ENCODE assay signal across 11 cellular contexts in the genomic region with DNA sequence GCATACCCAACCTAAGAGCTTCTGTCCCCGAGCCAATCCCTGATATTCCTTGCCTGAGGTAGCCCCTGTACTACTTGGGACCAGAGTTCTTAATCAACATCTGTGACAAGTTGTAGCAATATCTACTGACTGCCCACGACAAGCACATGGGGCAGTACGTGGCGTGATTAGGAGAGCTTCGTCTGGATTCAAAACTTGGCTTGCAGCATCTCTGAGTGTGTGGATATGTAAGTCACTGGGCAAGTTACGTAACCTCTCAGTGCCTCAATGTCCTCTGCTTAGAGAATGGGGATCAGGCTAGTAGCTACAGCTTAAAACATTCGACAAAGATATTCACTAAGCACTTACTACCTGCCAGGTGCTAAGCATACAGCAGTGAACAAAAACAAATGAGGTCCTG. TPM values are rescaled to one million over a fixed set of nuclear protein-coding genes. Genes with fewer than 3 reads are reported as not detected.
A peak's percentile ranks its signal among the peaks of the same experiment; 100 is the strongest.
DNase-seq lines count a peak whose midpoint lies in the region; ATAC-seq and TF ChIP-seq lines count a peak whose summit lies in the region.
"Had no signal": no experiment of that assay in that cellular context is flagged by ENCODE, and none has a peak within 500 bp of the region (broad histone marks: within the 10 kb centered on the region; RNA-seq: fewer than 3 reads in every experiment).

No MANE protein-coding gene starts in this region.

- no peak overlapping the region for H3K4me3 ChIP-seq in Caco-2 (ENCODE audit: low read depth, low read length)
- no peak overlapping the region for H3K4me3 ChIP-seq in cardiac muscle cell
- peak overlapping the region in 2 of 4 donors; percentile 8 to 95 for H3K4me3 ChIP-seq in sigmoid colon

- no peak for TF ChIP-seq POLR2A in sigmoid colon (IDR thresholded peaks at IDR 0.05)

- DNase-seq in Caco-2: no peak
- DNase-seq in cardiac muscle cell (ENCODE audit: low read depth in 1 of 2, low spot score in 1 of 2): peak in 1 of 2 donors; percentile 87
- peak; percentile 91 for DNase-seq in sigmoid colon
- no peak for DNase-seq in NCI-H128 (lab: John Stamatoyannopoulos, UW; ENCODE audit: unreplicated experiment)
- no peak for DNase-seq in germinal center (ENCODE audit: low spot score)
- DNase-seq in DMS79 (lab: John Stamatoyannopoulos, UW): no peak
- DNase-seq: activated T-cell treated with anti-CD3 and anti-CD28 coated beads, Interleukin-2, amount 50 U/mL, for 48 hours; stimulated activated naive CD8-positive, alpha-beta T cell treated with anti-CD3 and anti-CD28 coated beads, Interleukin-15, Interleukin-2, amounts not matched to agents 100 U/mL and 50 U/mL, for 24 hours had no signal

- intact Hi-C loops in Caco-2 (cut with micrococcal nuclease; ENCODE audit: unreplicated experiment) (no loop called here), sigmoid colon (cut with DNase I) (loop anchor here (2.0 to 10.0 kb wide), 2 partner anchors 23 to 597 kb away; no protein-coding TSS in a partner anchor)

- H3K4me1 ChIP-seq in Caco-2 (peaks cover 79% of the 10 kb centered on the region), cardiac muscle cell (ENCODE audit: low read depth) (peaks cover 56% of the 10 kb centered on the region), sigmoid colon (peaks cover 0 to 89% (median 84%) of the 10 kb centered on the region in 4 donors)

- H3K27me3 Mint-ChIP-seq in Caco-2 (ENCODE audit: insufficient read depth, unreplicated experiment): no peaks in the 10 kb centered on the region

- POLR2A ChIA-PET in Caco-2 (lab: Charles Lee): interaction anchor here (1.8 to 2.4 kb wide), 2 partner anchors 10 to 30 kb away, joined by 4 to 17 read pairs; no protein-coding TSS in a partner anchor

- no peaks in the 10 kb centered on the region for H3K9me3 Mint-ChIP-seq in Caco-2 (ENCODE audit: unreplicated experiment)

- H3K36me3 ChIP-seq in Caco-2 (ENCODE audit: control insufficient read depth, insufficient read depth, low read length): peaks cover 4% of the 10 kb centered on the region; the same call in 1 of the 2 replicates
- H3K36me3 ChIP-seq in cardiac muscle cell: no peaks in the 10 kb centered on the region
- H3K36me3 ChIP-seq in sigmoid colon: no peaks in the 10 kb centered on the region

- H3K27me3 ChIP-seq in Caco-2 (replicated peaks; ENCODE audit: control insufficient read depth, insufficient read depth, low read length) (no peaks in the 10 kb centered on the region), cardiac muscle cell (no peaks in the 10 kb centered on the region), sigmoid colon (no peaks in the 10 kb centered on the region)

- 75 to 80% methylated on average over 7 of the region's 7 CpGs for WGBS in sigmoid colon, 2 donors

- peaks cover 76% of the 10 kb centered on the region for H3K36me3 Mint-ChIP-seq in Caco-2 (ENCODE audit: insufficient read depth, unreplicated experiment)

- CTCF ChIA-PET in Caco-2 (lab: Charles Lee): no interaction called here

- peak overlapping the region; percentile 42 for H3K4me3 Mint-ChIP-seq in Caco-2 (ENCODE audit: unreplicated experiment)

- H3K27ac Mint-ChIP-seq in Caco-2 (ENCODE audit: unreplicated experiment): peak overlapping the region; percentile 63

- H3K27ac ChIP-seq in VCaP (peak overlapping the region; percentile 85; the same call in 1 of the 2 replicates), cardiac muscle cell (peak overlapping the region; percentile 93), sigmoid colon (peak overlapping the region; percentile 90 to 99 (median 98))

- H3K4me1 Mint-ChIP-seq in Caco-2 (ENCODE audit: low read depth, unreplicated experiment): peaks cover 45% of the 10 kb centered on the region

- TF ChIP-seq EP300 in sigmoid colon (IDR thresholded peaks at IDR 0.05): peak in 1 of 4 donors; percentile 69

- H3K9me3 ChIP-seq in Caco-2 (no peaks in the 10 kb centered on the region), cardiac muscle cell (ENCODE audit: low read depth) (no peaks in the 10 kb centered on the region), sigmoid colon (no peaks in the 10 kb centered on the region)

- no peak for ATAC-seq in HG02840 (IDR thresholded peaks at IDR 0.05; ENCODE audit: low FRiP score, unreplicated experiment)
- ATAC-seq: stimulated activated naive CD8-positive, alpha-beta T cell treated with anti-CD3 and anti-CD28 coated beads, Interleukin-15, Interleukin-2, amounts not matched to agents 100 U/mL and 50 U/mL, for 24 hours had no signal

- no TSS peak for BruUV-seq in Caco-2 (replicated peaks; lab: Mats Ljungman, UMichigan)

- no peak for TF ChIP-seq CTCF in Caco-2 (IDR thresholded peaks at IDR 0.05; ENCODE audit: insufficient read depth in 1 of 2, low read depth in 1 of 2, low read length in 1 of 2, severe bottlenecking in 1 of 2, unreplicated experiment in 1 of 2)
- no peak for TF ChIP-seq CTCF in VCaP (conservative IDR thresholded peaks at IDR 0.05)
- no peak for TF ChIP-seq CTCF in cardiac muscle cell (IDR thresholded peaks at IDR 0.05; ENCODE audit: low read depth, low read length)
- no peak for TF ChIP-seq CTCF in sigmoid colon (IDR thresholded peaks at IDR 0.05)

RNA-seq across cellular contexts. Expression of a gene that starts 5.0 kb away (rescaled TPM):
- total RNA-seq in Caco-2 (2022): 234 and 237 TPM in 2 replicates
- 112 and 193 TPM in 2 replicates for total RNA-seq in cardiac muscle cell
- 62.3 and 96.2 TPM in 2 replicates for polyA plus RNA-seq in cardiac muscle cell
- total RNA-seq in sigmoid colon: 100 to 1,000 TPM in 3 of 4 donors, 10 to 100 TPM in 1; 66.3 to 761 (median 213) TPM
- 100 to 1,000 TPM in 1 of 3 donors, 10 to 100 TPM in 1, 1 to 10 TPM in 1; 6.0 to 104 (median 10.4) TPM for polyA plus RNA-seq in sigmoid colon

RNA-seq across cellular contexts. Expression of a gene that starts 44.7 kb away (rescaled TPM):
- not detected in 2 replicates for total RNA-seq in Caco-2 (2022)
- total RNA-seq in cardiac muscle cell: not detected in 2 replicates
- not detected in 2 replicates for polyA plus RNA-seq in cardiac muscle cell
- total RNA-seq in sigmoid colon: not detected
- 1 to 10 TPM in 2 of 3 donors, under 1 TPM in 1; 0.20 to 6.9 (median 6.0) TPM for polyA plus RNA-seq in sigmoid colon
- total RNA-seq: M059J had no signal
